Comparison of ENCODE assay signal across 1 cellular context in the genomic region with DNA sequence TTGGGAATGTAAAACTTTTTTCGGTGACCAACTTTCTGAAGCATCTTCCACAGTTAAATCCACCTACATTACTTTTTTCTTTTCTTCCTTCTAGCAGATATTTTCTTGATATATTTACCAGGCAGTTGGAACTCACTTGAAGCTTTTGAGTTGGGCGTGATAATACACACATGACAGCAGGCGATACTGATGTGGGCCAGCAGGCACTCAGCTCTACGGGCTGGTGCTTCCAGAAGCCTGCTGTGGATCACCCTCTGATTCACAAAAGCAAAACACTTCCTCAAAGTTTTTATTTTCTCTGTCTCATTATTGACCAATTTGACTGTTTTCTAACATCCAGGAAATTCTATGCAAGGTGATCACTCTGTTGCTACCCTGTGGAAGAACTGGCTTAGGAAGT.
TF ChIP-seq lines count a peak whose summit lies in the region.

No MANE protein-coding gene starts in this region.

TF ChIP-seq in GM23338, 12 proteins besides CTCF, POLR2A, EP300 and RAD21 (continued from another document):
- TF ChIP-seq, protein P1, sequence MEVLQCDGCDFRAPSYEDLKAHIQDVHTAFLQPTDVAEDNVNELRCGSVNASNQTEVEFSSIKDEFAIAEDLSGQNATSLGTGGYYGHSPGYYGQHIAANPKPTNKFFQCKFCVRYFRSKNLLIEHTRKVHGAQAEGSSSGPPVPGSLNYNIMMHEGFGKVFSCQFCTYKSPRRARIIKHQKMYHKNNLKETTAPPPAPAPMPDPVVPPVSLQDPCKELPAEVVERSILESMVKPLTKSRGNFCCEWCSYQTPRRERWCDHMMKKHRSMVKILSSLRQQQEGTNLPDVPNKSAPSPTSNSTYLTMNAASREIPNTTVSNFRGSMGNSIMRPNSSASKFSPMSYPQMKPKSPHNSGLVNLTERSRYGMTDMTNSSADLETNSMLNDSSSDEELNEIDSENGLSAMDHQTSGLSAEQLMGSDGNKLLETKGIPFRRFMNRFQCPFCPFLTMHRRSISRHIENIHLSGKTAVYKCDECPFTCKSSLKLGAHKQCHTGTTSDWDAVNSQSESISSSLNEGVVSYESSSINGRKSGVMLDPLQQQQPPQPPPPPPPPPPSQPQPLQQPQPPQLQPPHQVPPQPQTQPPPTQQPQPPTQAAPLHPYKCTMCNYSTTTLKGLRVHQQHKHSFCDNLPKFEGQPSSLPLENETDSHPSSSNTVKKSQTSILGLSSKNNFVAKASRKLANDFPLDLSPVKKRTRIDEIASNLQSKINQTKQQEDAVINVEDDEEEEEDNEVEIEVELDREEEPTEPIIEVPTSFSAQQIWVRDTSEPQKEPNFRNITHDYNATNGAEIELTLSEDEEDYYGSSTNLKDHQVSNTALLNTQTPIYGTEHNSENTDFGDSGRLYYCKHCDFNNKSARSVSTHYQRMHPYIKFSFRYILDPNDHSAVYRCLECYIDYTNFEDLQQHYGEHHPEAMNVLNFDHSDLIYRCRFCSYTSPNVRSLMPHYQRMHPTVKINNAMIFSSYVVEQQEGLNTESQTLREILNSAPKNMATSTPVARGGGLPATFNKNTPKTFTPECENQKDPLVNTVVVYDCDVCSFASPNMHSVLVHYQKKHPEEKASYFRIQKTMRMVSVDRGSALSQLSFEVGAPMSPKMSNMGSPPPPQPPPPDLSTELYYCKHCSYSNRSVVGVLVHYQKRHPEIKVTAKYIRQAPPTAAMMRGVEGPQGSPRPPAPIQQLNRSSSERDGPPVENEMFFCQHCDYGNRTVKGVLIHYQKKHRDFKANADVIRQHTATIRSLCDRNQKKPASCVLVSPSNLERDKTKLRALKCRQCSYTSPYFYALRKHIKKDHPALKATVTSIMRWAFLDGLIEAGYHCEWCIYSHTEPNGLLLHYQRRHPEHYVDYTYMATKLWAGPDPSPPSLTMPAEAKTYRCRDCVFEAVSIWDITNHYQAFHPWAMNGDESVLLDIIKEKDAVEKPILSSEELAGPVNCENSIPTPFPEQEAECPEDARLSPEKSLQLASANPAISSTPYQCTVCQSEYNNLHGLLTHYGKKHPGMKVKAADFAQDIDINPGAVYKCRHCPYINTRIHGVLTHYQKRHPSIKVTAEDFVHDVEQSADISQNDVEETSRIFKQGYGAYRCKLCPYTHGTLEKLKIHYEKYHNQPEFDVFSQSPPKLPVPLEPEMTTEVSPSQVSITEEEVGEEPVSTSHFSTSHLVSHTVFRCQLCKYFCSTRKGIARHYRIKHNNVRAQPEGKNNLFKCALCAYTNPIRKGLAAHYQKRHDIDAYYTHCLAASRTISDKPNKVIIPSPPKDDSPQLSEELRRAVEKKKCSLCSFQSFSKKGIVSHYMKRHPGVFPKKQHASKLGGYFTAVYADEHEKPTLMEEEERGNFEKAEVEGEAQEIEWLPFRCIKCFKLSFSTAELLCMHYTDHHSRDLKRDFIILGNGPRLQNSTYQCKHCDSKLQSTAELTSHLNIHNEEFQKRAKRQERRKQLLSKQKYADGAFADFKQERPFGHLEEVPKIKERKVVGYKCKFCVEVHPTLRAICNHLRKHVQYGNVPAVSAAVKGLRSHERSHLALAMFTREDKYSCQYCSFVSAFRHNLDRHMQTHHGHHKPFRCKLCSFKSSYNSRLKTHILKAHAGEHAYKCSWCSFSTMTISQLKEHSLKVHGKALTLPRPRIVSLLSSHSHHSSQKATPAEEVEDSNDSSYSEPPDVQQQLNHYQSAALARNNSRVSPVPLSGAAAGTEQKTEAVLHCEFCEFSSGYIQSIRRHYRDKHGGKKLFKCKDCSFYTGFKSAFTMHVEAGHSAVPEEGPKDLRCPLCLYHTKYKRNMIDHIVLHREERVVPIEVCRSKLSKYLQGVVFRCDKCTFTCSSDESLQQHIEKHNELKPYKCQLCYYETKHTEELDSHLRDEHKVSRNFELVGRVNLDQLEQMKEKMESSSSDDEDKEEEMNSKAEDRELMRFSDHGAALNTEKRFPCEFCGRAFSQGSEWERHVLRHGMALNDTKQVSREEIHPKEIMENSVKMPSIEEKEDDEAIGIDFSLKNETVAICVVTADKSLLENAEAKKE (CRISPR knock-in tag; IDR thresholded peaks at IDR 0.05) = no peak
- TF ChIP-seq NANOG (IDR thresholded peaks at IDR 0.05; ENCODE audit: borderline replicate concordance) = no peak
- TF ChIP-seq POLR2AphosphoS5 (IDR thresholded peaks at IDR 0.05; ENCODE audit: low read depth) = no peak
- no peak for TF ChIP-seq REST (IDR thresholded peaks at IDR 0.05; ENCODE audit: unreplicated experiment)
- TF ChIP-seq ZNF331 (CRISPR knock-in tag; IDR thresholded peaks at IDR 0.05; ENCODE audit: low read depth) = no peak
- TF ChIP-seq JUNB (IDR thresholded peaks at IDR 0.05; ENCODE audit: unreplicated experiment) = no peak
- TF ChIP-seq, protein P2, sequence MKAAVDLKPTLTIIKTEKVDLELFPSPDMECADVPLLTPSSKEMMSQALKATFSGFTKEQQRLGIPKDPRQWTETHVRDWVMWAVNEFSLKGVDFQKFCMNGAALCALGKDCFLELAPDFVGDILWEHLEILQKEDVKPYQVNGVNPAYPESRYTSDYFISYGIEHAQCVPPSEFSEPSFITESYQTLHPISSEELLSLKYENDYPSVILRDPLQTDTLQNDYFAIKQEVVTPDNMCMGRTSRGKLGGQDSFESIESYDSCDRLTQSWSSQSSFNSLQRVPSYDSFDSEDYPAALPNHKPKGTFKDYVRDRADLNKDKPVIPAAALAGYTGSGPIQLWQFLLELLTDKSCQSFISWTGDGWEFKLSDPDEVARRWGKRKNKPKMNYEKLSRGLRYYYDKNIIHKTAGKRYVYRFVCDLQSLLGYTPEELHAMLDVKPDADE (IDR thresholded peaks at IDR 0.05) = no peak
- no peak for TF ChIP-seq EZH2phosphoT487 (IDR thresholded peaks at IDR 0.05; ENCODE audit: unreplicated experiment)
- TF ChIP-seq ZNF114 (CRISPR knock-in tag; IDR thresholded peaks at IDR 0.05) = no peak
